ENCODE assay signal across 1 cellular context in the genomic region with DNA sequence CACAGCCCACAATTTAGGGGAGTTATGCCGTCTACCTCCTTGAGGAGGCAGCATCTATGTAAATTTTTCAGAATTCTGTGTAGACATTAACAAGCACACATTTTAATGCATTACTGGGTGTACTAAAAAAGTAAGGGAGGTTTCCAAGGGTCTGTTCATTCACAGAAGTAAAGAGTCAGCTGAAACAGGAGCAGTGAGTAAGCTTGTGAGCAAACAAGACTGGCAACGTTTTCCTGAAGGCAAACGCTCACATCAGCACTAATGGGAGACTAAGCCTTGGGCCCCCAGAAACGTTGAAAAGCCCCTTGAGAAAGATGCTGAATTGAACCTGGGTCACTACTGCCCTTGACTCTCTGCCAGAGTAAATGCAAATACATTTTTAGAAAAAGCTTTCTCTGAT.
TF ChIP-seq lines count a peak whose summit lies in the region.

No MANE protein-coding gene starts in this region.

TF ChIP-seq in GM23338, 12 proteins besides CTCF, POLR2A, EP300 and RAD21:
- TF ChIP-seq, protein P1, sequence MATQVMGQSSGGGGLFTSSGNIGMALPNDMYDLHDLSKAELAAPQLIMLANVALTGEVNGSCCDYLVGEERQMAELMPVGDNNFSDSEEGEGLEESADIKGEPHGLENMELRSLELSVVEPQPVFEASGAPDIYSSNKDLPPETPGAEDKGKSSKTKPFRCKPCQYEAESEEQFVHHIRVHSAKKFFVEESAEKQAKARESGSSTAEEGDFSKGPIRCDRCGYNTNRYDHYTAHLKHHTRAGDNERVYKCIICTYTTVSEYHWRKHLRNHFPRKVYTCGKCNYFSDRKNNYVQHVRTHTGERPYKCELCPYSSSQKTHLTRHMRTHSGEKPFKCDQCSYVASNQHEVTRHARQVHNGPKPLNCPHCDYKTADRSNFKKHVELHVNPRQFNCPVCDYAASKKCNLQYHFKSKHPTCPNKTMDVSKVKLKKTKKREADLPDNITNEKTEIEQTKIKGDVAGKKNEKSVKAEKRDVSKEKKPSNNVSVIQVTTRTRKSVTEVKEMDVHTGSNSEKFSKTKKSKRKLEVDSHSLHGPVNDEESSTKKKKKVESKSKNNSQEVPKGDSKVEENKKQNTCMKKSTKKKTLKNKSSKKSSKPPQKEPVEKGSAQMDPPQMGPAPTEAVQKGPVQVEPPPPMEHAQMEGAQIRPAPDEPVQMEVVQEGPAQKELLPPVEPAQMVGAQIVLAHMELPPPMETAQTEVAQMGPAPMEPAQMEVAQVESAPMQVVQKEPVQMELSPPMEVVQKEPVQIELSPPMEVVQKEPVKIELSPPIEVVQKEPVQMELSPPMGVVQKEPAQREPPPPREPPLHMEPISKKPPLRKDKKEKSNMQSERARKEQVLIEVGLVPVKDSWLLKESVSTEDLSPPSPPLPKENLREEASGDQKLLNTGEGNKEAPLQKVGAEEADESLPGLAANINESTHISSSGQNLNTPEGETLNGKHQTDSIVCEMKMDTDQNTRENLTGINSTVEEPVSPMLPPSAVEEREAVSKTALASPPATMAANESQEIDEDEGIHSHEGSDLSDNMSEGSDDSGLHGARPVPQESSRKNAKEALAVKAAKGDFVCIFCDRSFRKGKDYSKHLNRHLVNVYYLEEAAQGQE (IDR thresholded peaks at IDR 0.05; ENCODE audit: unreplicated experiment): no peak
- TF ChIP-seq CREB1 (CRISPR knock-in tag; IDR thresholded peaks at IDR 0.05; ENCODE audit: low read depth): no peak
